8 cellular contexts compared by ENCODE assay signal in the genomic region with DNA sequence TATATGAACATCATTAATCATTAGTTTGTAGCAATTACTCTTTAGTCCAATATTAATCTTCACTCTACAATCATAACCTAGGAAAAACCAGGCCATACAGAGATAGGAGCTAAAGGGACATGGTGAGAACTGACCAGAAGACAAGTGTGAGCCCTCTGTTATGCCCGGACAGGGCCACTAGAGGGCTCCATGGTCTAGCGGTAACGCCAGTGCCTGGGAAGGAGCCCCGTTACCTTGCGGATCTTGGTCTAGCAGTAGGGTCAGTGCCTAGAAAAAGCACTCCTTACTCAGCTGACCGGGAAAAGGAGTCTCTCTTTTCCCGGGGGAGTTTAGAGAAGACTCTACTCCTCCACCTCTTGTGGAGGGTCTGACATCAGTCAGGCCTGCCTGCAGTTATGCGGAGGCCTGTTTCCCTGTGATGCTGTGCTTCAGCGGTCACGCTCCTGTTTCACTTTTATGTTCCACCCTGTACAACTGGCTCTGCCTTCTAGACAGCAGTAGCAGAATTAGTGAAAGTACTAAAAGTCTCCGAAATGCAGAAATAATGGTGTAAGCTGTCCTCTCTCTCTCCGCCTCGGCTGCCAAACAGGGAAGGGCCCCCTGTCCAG. TPM values are rescaled to one million over a fixed set of nuclear protein-coding genes. Genes with fewer than 3 reads are reported as not detected.
DNase-seq lines count a peak whose midpoint lies in the region; ATAC-seq and TF ChIP-seq lines count a peak whose summit lies in the region.

No MANE protein-coding gene starts in this region.

- no peaks in the 10 kb centered on the region for H3K36me3 ChIP-seq in H7 (replicated peaks; ENCODE audit: control insufficient read depth, insufficient read depth, low read length)

- TF ChIP-seq CTCF in endothelial cell (IDR thresholded peaks at IDR 0.05; ENCODE audit: unreplicated experiment): peak; percentile 49

- H3K27ac Mint-ChIP-seq in endothelial cell (ENCODE audit: unreplicated experiment): no peak overlapping the region

- no peaks in the 10 kb centered on the region for H3K4me1 Mint-ChIP-seq in endothelial cell (ENCODE audit: unreplicated experiment)

- peak; percentile 77 for DNase-seq in Ammon's horn (ENCODE audit: low spot score)
- peak; percentile 65 for DNase-seq in H7
- DNase-seq in NK-92 (lab: John Stamatoyannopoulos, UW; ENCODE audit: unreplicated experiment): peak; percentile 25
- peak; percentile 20 for DNase-seq in activated CD8-positive, alpha-beta memory T cell treated with anti-CD3 and anti-CD28 coated beads, Interleukin-2, amount 50 U/mL, for 1 hour (ENCODE audit: extremely low read depth)
- DNase-seq in endothelial cell (ENCODE audit: low spot score): peak; percentile 58
- peak; percentile 73 for DNase-seq in myocyte (ENCODE audit: low read depth)
- DNase-seq in stimulated activated CD8-positive, alpha-beta memory T cell treated with anti-CD3 and anti-CD28 coated beads, Interleukin-4, amount 100 ng/mL, for 4 hours (ENCODE audit: low read depth in 2 of 2, low spot score in 1 of 2): peak; percentile 23 to 44

- no peaks in the 10 kb centered on the region for H3K27me3 ChIP-seq in H7 (ENCODE audit: control insufficient read depth, insufficient read depth, low read length)

- no peaks in the 10 kb centered on the region for H3K27me3 Mint-ChIP-seq in endothelial cell (ENCODE audit: unreplicated experiment)

- no peak overlapping the region for H3K4me3 ChIP-seq in H7 (ENCODE audit: insufficient read depth, low read depth, low read length)

- H3K9me3 Mint-ChIP-seq in endothelial cell (ENCODE audit: unreplicated experiment): peaks cover 18% of the 10 kb centered on the region

- H3K4me3 Mint-ChIP-seq in endothelial cell (ENCODE audit: unreplicated experiment): no peak overlapping the region

- H3K36me3 Mint-ChIP-seq in endothelial cell (ENCODE audit: low read depth, unreplicated experiment): no peaks in the 10 kb centered on the region

- no peak for ATAC-seq in GM18870 (IDR thresholded peaks at IDR 0.05; ENCODE audit: unreplicated experiment)

RNA-seq across cellular contexts. Expression of gene OR7D4, which starts 13.8 kb away (rescaled TPM):
- not detected in 2 replicates for total RNA-seq in H7 (2014; rRNA removed; shearing (Covaris generic))
- total RNA-seq in endothelial cell (ENCODE audit: unreplicated experiment) (not detected), myocyte (not detected in 2 replicates)
- polyA plus RNA-seq in myocyte (2012): not detected

RNA-seq across cellular contexts. Expression of gene OR7D2, which starts 26.8 kb away (rescaled TPM):
- total RNA-seq in H7 (2014; rRNA removed; shearing (Covaris generic)): not detected in 2 replicates
- total RNA-seq in endothelial cell (ENCODE audit: unreplicated experiment) (not detected), myocyte (0.21 TPM in 1 of 2 replicates, not detected in the other)
- polyA plus RNA-seq in myocyte (2012): 0.04 TPM

RNA-seq across cellular contexts. Expression of gene OR7E24, which starts 45.1 kb away (rescaled TPM):
- not detected in 2 replicates for total RNA-seq in H7 (2014; rRNA removed; shearing (Covaris generic))
- total RNA-seq in endothelial cell (ENCODE audit: unreplicated experiment): not detected
- not detected in 2 replicates for total RNA-seq in myocyte
- polyA plus RNA-seq in myocyte (2012): not detected

Comparison
In these comparisons a context has a peak if more than half of its experiments do, and no peak if none do; other contexts are left out.
1. DNase-seq: peak in every context shown above with its lines; median percentile 77 in Ammon's horn; 73 in myocyte; 65 in H7; 58 in endothelial cell; 34 in stimulated activated CD8-positive, alpha-beta memory T cell treated with anti-CD3 and anti-CD28 coated beads, Interleukin-4, amount 100 ng/mL, for 4 hours; 25 in NK-92; 20 in activated CD8-positive, alpha-beta memory T cell treated with anti-CD3 and anti-CD28 coated beads, Interleukin-2, amount 50 U/mL, for 1 hour.